Comparison of ENCODE assay signal across 11 cellular contexts in the genomic region with DNA sequence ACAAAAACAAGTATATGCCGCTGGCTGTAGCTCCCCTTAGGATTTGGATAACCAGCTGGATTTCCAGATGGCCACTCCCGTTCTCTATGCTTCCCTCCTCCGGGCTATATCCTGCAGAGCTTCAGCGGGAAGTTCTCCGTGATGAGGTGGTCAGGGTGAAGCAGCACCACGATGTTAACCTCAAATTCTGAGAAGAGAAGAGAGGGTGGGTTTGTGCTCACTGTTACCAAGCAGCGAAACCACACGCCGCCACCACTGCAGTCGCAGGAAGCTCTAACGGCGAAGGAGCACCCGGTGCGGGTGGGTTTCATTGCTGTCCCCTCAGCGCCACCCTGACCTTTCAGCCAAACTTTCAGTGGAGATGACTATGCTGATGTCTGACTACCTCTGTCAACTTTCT. TPM values are rescaled to one million over a fixed set of nuclear protein-coding genes. Genes with fewer than 3 reads are reported as not detected.
A peak's percentile ranks its signal among the peaks of the same experiment; 100 is the strongest.
DNase-seq lines count a peak whose midpoint lies in the region; ATAC-seq and TF ChIP-seq lines count a peak whose summit lies in the region.
"Had no signal": no experiment of that assay in that cellular context is flagged by ENCODE, and none has a peak within 500 bp of the region (broad histone marks: within the 10 kb centered on the region; RNA-seq: fewer than 3 reads in every experiment).

No MANE protein-coding gene starts in this region.

- no peaks in the 10 kb centered on the region for H3K9me3 Mint-ChIP-seq in activated naive CD4-positive, alpha-beta T cell treated with anti-CD3 and anti-CD28 coated beads, Interleukin-2, amount 50 U/mL, for 72 hours
- H3K9me3 Mint-ChIP-seq: neural crest cell had no signal

- H3K27ac Mint-ChIP-seq in activated naive CD4-positive, alpha-beta T cell treated with anti-CD3 and anti-CD28 coated beads, Interleukin-2, amount 50 U/mL, for 72 hours = peak overlapping the region; percentile 66 to 96

- DNase-seq in GM13977 (ENCODE audit: low spot score) (peak; percentile 45), C1 segment of cervical spinal cord (lab: John Stamatoyannopoulos, UW) (no peak), kidney glomerular epithelial cell (lab: John Stamatoyannopoulos, UW) (no peak), AML-193 (lab: John Stamatoyannopoulos, UW) (no peak)
- DNase-seq in activated CD4-positive, alpha-beta T cell treated with anti-CD3 and anti-CD28 coated beads, Interleukin-2, amount 50 U/mL, for 48 hours = peak; percentile 34 to 54
- peak; percentile 38 to 79 for DNase-seq in activated naive CD4-positive, alpha-beta T cell treated with anti-CD3 and anti-CD28 coated beads, Interleukin-2, amount 50 U/mL, for 72 hours (ENCODE audit: low spot score in 2 of 2)
- peak; percentile 8 to 39 (median 37) for DNase-seq in stimulated activated CD4-positive, alpha-beta T cell treated with anti-CD3 and anti-CD28 coated beads, TNF-alpha, amount 100 ng/mL, for 48 hours (ENCODE audit: low read depth in 3 of 3)
- DNase-seq: NCI-H748 treated with DMSO at 0.1 percent for 48 hours had no signal

- in situ Hi-C loops in GM13977 (cut with MboI; ENCODE audit: low pct_unique_long_range_greater_than_20kb, low sequenced_read_pairs, unreplicated experiment) = no loop called here

- peak; percentile 25 to 63 for ATAC-seq in activated naive CD4-positive, alpha-beta T cell treated with anti-CD3 and anti-CD28 coated beads, Interleukin-2, amount 50 U/mL, for 72 hours
- no peak for ATAC-seq in GM18502 (IDR thresholded peaks at IDR 0.05; ENCODE audit: poor library complexity, unreplicated experiment)
- ATAC-seq: esophagus mucosa had no signal

- peaks cover 33 to 60% of the 10 kb centered on the region in 2 donors for H3K36me3 Mint-ChIP-seq in activated naive CD4-positive, alpha-beta T cell treated with anti-CD3 and anti-CD28 coated beads, Interleukin-2, amount 50 U/mL, for 72 hours

- no peak for TF ChIP-seq CTCF in GM13977 (IDR thresholded peaks at IDR 0.05; ENCODE audit: extremely low read depth, insufficient read depth, missing control alignments)

RNA-seq across cellular contexts. Expression of a gene that starts 41.7 kb away (rescaled TPM):
- 10 to 100 TPM; 68.9 to 69.0 TPM for total RNA-seq in activated naive CD4-positive, alpha-beta T cell treated with anti-CD3 and anti-CD28 coated beads, Interleukin-2, amount 50 U/mL, for 72 hours

Comparison
In these comparisons a context has a peak if more than half of its experiments do, and no peak if none do; other contexts are left out.
1. DNase-seq: peak in GM13977 (single experiment), activated CD4-positive, alpha-beta T cell treated with anti-CD3 and anti-CD28 coated beads, Interleukin-2, amount 50 U/mL, for 48 hours (2 of 2), activated naive CD4-positive, alpha-beta T cell treated with anti-CD3 and anti-CD28 coated beads, Interleukin-2, amount 50 U/mL, for 72 hours (2 of 2) and stimulated activated CD4-positive, alpha-beta T cell treated with anti-CD3 and anti-CD28 coated beads, TNF-alpha, amount 100 ng/mL, for 48 hours (3 of 3); none in C1 segment of cervical spinal cord (0 of 14), kidney glomerular epithelial cell (single experiment) and AML-193 (0 of 2).